ENCODE assay signal across 8 cellular contexts in the genomic region with DNA sequence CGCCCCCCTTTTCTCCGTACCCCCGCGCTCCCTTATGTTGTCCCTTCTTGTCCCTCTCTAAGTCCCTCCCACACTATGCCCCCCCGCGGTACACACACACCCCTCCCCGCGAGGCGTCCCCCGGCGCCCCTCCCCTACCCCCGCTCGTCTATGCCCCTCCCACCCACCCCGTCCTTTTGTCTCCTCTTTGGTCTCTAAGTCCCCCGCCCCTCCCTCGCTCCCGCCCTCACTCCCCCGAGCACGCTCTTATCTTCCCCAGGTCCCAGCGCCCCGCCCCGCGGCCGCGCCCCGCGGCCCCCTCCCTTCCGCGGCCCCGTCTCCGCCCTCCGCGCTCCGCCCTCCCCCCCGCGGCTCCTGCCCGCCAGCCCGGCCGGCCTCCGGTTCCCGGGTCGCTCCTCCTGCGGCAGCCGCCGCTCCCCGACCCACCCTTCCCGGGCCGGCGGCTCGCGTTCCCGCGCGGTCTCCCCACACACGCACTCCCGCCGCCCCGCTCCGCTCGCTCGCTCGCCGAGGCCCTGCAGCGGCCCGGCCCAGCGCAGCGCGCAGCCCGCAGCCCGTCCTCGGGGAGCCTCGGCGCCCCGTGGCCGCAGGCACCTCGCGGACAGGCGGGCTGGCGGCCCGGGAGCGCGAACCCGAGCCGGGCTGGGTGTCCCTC. TPM values are rescaled to one million over a fixed set of nuclear protein-coding genes. Genes with fewer than 3 reads are reported as not detected.
DNase-seq lines count a peak whose midpoint lies in the region; ATAC-seq, FAIRE-seq and TF ChIP-seq lines count a peak whose summit lies in the region.

No MANE protein-coding gene starts in this region.

- H3K4me1 ChIP-seq in A549 (peaks cover 8% of the 10 kb centered on the region; the same call in 1 of the 3 replicates), NT2/D1 (ENCODE audit: insufficient read depth, insufficient read length) (peaks cover 3% of the 10 kb centered on the region), mononuclear cell (ENCODE audit: insufficient read depth, low read length) (peaks cover 3% of the 10 kb centered on the region)

- POLR2A ChIA-PET in A549 (lab: Yijun Ruan, JAX), result interaction anchor here (0.6 to 1.7 kb wide), 6 partner anchors 21 to 233 kb away, joined by 3 to 11 read pairs (median 5); a partner anchor contains a TSS

- H3K4me3 ChIP-seq in A549 (peak overlapping the region; percentile 82), NT2/D1 (ENCODE audit: insufficient read length, low read depth) (peak overlapping the region; percentile 45), epithelial cell of esophagus (ENCODE audit: low read length) (peak overlapping the region; percentile 51), mononuclear cell (ENCODE audit: low read length) (peak overlapping the region; percentile 44)

- ATAC-seq in A549 (peak; percentile 67 to 72), GM18867 (IDR thresholded peaks at IDR 0.05; ENCODE audit: unreplicated experiment) (peak; percentile 57), HG03442 (IDR thresholded peaks at IDR 0.05; ENCODE audit: unreplicated experiment) (peak; percentile 46)

- peak overlapping the region; percentile 95 to 100 for H3K27ac ChIP-seq in A549

- no CpG with 5 or more reads among the region's 84 CpGs for WGBS in A549 (ENCODE audit: missing lambda C conversion rate)

- H3K27me3 ChIP-seq in NT2/D1 (ENCODE audit: insufficient read depth, insufficient read length), result peaks cover 36% of the 10 kb centered on the region
- H3K27me3 ChIP-seq in mononuclear cell (ENCODE audit: insufficient read depth, low read length), result no peaks in the 10 kb centered on the region

- peaks cover 16% of the 10 kb centered on the region for H3K36me3 ChIP-seq in NT2/D1 (ENCODE audit: insufficient read depth, insufficient read length, low read length)

- CTCF ChIA-PET in A549 (lab: Yijun Ruan, JAX), result interaction anchor here (0.8 to 2.5 kb wide), 3 partner anchors 54 to 327 kb away, joined by 3 to 10 read pairs (median 3); no protein-coding TSS in a partner anchor

- TF ChIP-seq EP300 in A549 (IDR thresholded peaks at IDR 0.05), result no peak

- TF ChIP-seq CTCF in A549 (IDR thresholded peaks at IDR 0.05) (no peak), epithelial cell of esophagus (IDR thresholded peaks at IDR 0.05; ENCODE audit: insufficient read depth, low read depth, low read length, missing control alignments) (no peak)

- H3K9ac ChIP-seq in NT2/D1 (ENCODE audit: insufficient read length, low read depth), result peak overlapping the region; percentile 56

- peak; percentile 80 to 94 for DNase-seq in A549 (ENCODE audit: low read depth in 1 of 2, low spot score in 1 of 2)
- no peak for DNase-seq in NT2/D1 (ENCODE audit: low read depth, low spot score)
- peak; percentile 67 for DNase-seq in activated T-cell treated with anti-CD3 and anti-CD28 coated beads for 1 hour (ENCODE audit: low read depth)
- DNase-seq in epithelial cell of esophagus (ENCODE audit: low read depth), result peak; percentile 82
- DNase-seq in stimulated activated CD8-positive, alpha-beta memory T cell treated with anti-CD3 and anti-CD28 coated beads, Interleukin-2, amount 100 ng/mL, for 1 hour (ENCODE audit: low read depth in 2 of 2), result peak; percentile 53 to 63

- peak; percentile 58 for TF ChIP-seq POLR2A in A549 (IDR thresholded peaks at IDR 0.05; ENCODE audit: low read length)

- peak overlapping the region; percentile 93 for H3K4me2 ChIP-seq in A549

- FAIRE-seq in A549 (lab: Jason Lieb, UNC), result no peak

- TF ChIP-seq RAD21 in A549 (conservative IDR thresholded peaks at IDR 0.05 in 1 of 2, IDR thresholded peaks at IDR 0.05 in 1 of 2), result no peak; a peak in 1 of 5 replicates

- H3K9me3 ChIP-seq in A549 (no peaks in the 10 kb centered on the region), NT2/D1 (ENCODE audit: insufficient read depth, low read length) (no peaks in the 10 kb centered on the region), mononuclear cell (ENCODE audit: low read depth, low read length) (no peaks in the 10 kb centered on the region)

TF ChIP-seq in A549, 52 proteins besides CTCF, POLR2A, EP300 and RAD21:
- TF ChIP-seq FOXS1 (CRISPR knock-in tag; IDR thresholded peaks at IDR 0.05) (no peak), KDM1A (IDR thresholded peaks at IDR 0.05; ENCODE audit: low read depth) (no peak), SMC3 (IDR thresholded peaks at IDR 0.05) (peak; percentile 18; the same call in 1 of the 3 replicates), CBX8 (IDR thresholded peaks at IDR 0.05) (no peak), BHLHE40 (IDR thresholded peaks at IDR 0.05; ENCODE audit: low read depth, low read length) (no peak), KDM5A (IDR thresholded peaks at IDR 0.05) (no peak), ZFP36 (IDR thresholded peaks at IDR 0.05; ENCODE audit: borderline replicate concordance, partially characterized antibody) (no peak), HOXA7 (CRISPR knock-in tag; IDR thresholded peaks at IDR 0.05) (no peak), SREBF2 (IDR thresholded peaks at IDR 0.05) (no peak), ZSCAN20 (CRISPR knock-in tag; IDR thresholded peaks at IDR 0.05) (no peak), NR3C1 (IDR thresholded peaks at IDR 0.05) (no peak), NFE2L2 (conservative IDR thresholded peaks at IDR 0.05; ENCODE audit: low read length) (no peak), JUN (IDR thresholded peaks at IDR 0.05) (peak in 1 of 2 experiments; percentile 40; a peak in 2 of 5 replicates), RNF2 (IDR thresholded peaks at IDR 0.05; ENCODE audit: borderline replicate concordance, low read depth) (no peak), ESRRA (IDR thresholded peaks at IDR 0.05; ENCODE audit: borderline replicate concordance, low read length) (no peak), POLR2AphosphoS2 (conservative IDR thresholded peaks at IDR 0.05; ENCODE audit: low read length) (no peak), ZNF302 (CRISPR knock-in tag; IDR thresholded peaks at IDR 0.05) (no peak), NPAS2 (CRISPR knock-in tag; IDR thresholded peaks at IDR 0.05; ENCODE audit: borderline replicate concordance) (no peak), CEBPB (IDR thresholded peaks at IDR 0.05) (no peak), HDAC2 (IDR thresholded peaks at IDR 0.05) (no peak), HOXB5 (CRISPR knock-in tag; IDR thresholded peaks at IDR 0.05) (no peak), EHMT2 (IDR thresholded peaks at IDR 0.05; ENCODE audit: low read depth) (no peak), GATA3 (IDR thresholded peaks at IDR 0.05; ENCODE audit: borderline replicate concordance) (peak; percentile 19; the same call in 1 of the 2 replicates), TFCP2L1 (CRISPR knock-in tag; IDR thresholded peaks at IDR 0.05) (no peak), MAFK (IDR thresholded peaks at IDR 0.05; ENCODE audit: partially characterized antibody) (no peak)
- TF ChIP-seq, protein P1, sequence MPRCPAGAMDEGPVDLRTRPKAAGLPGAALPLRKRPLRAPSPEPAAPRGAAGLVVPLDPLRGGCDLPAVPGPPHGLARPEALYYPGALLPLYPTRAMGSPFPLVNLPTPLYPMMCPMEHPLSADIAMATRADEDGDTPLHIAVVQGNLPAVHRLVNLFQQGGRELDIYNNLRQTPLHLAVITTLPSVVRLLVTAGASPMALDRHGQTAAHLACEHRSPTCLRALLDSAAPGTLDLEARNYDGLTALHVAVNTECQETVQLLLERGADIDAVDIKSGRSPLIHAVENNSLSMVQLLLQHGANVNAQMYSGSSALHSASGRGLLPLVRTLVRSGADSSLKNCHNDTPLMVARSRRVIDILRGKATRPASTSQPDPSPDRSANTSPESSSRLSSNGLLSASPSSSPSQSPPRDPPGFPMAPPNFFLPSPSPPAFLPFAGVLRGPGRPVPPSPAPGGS (IDR thresholded peaks at IDR 0.05), result no peak; the same call in 2 of the 3 replicates
- TF ChIP-seq, protein P2, sequence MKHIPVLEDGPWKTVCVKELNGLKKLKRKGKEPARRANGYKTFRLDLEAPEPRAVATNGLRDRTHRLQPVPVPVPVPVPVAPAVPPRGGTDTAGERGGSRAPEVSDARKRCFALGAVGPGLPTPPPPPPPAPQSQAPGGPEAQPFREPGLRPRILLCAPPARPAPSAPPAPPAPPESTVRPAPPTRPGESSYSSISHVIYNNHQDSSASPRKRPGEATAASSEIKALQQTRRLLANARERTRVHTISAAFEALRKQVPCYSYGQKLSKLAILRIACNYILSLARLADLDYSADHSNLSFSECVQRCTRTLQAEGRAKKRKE (CRISPR knock-in tag; IDR thresholded peaks at IDR 0.05; ENCODE audit: low read depth), result no peak
- TF ChIP-seq, protein P3, sequence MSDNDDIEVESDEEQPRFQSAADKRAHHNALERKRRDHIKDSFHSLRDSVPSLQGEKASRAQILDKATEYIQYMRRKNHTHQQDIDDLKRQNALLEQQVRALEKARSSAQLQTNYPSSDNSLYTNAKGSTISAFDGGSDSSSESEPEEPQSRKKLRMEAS (IDR thresholded peaks at IDR 0.05), result 0 out of 2 replicates have a peak, but pooled peaks have one; percentile 12
- TF ChIP-seq, protein P4, sequence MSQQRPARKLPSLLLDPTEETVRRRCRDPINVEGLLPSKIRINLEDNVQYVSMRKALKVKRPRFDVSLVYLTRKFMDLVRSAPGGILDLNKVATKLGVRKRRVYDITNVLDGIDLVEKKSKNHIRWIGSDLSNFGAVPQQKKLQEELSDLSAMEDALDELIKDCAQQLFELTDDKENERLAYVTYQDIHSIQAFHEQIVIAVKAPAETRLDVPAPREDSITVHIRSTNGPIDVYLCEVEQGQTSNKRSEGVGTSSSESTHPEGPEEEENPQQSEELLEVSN (IDR thresholded peaks at IDR 0.05; ENCODE audit: borderline replicate concordance, low read depth), result no peak

RNA-seq across cellular contexts. Expression of a gene that starts 26.3 kb away (rescaled TPM):
- 36.5 and 47.3 TPM in 2 replicates for polyA plus RNA-seq in A549 (2011; rRNA removed)
- 14.4 and 16.5 TPM in 2 replicates for polyA plus RNA-seq in A549 (2012; cell fraction: cytosol; rRNA removed)
- polyA plus RNA-seq in A549 (2012; cell fraction: nucleus; rRNA removed), result 9.4 and 14.7 TPM in 2 replicates
- 35.6 to 39.9 TPM (median 38.7 TPM) in 3 replicates for polyA plus RNA-seq in A549 (2017; fragmentation: RNase III; extraction: RNeasy Plus Mini Kit Qiagen cat#74134 plus additional on column Dnase treatment)
- 15.4 and 20.6 TPM in 2 replicates for polyA minus RNA-seq in A549 (2011; rRNA and poly(A)+ RNA removed)
- total RNA-seq in mononuclear cell, result 11.6 TPM

RNA-seq across cellular contexts. Expression of a gene that starts 50.2 kb away (rescaled TPM):
- 1.4 and 2.3 TPM in 2 replicates for polyA plus RNA-seq in A549 (2011; rRNA removed)
- 1.7 and 2.5 TPM in 2 replicates for polyA plus RNA-seq in A549 (2012; cell fraction: cytosol; rRNA removed)
- 5.6 and 5.7 TPM in 2 replicates for polyA plus RNA-seq in A549 (2012; cell fraction: nucleus; rRNA removed)
- 4.8 to 6.3 TPM (median 6.1 TPM) in 3 replicates for polyA plus RNA-seq in A549 (2017; fragmentation: RNase III; extraction: RNeasy Plus Mini Kit Qiagen cat#74134 plus additional on column Dnase treatment)
- polyA minus RNA-seq in A549 (2011; rRNA and poly(A)+ RNA removed), result 3.1 and 5.9 TPM in 2 replicates
- 2.2 TPM for total RNA-seq in mononuclear cell
